20 cellular contexts compared by ENCODE assay signal in the genomic region with DNA sequence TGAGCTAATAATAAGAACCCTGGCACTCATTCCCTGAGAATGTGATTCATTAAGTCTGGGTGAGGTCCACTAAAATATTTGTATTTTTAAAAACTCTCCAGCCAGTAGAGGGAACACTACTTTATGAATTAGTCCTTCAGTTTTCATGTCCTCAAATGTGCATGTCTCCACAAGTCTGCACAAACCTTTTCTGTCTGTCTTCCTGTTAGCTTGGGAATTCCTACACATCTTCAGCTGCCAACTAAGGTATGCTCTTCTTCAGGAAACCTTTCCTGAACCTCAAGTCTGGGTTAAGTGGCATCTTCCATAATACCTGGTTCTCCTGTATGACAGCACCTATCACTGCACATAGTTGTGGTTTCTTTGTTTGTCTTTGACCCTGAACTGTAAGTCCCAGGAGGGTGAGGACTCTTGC.
DNase-seq lines count a peak whose midpoint lies in the region; ATAC-seq and TF ChIP-seq lines count a peak whose summit lies in the region.
"Had no signal": no experiment of that assay in that cellular context is flagged by ENCODE, and none has a peak within 500 bp of the region (broad histone marks: within the 10 kb centered on the region; RNA-seq: fewer than 3 reads in every experiment).

No MANE protein-coding gene starts in this region.

- no peak overlapping the region for H3K27ac ChIP-seq in osteoblast (ENCODE audit: low read depth, low read length)
- H3K27ac ChIP-seq: neutrophil, thoracic aorta had no signal

- peak overlapping the region; percentile 23 for H2AFZ ChIP-seq in osteoblast (ENCODE audit: low read length)

- no peak overlapping the region for H3K4me2 ChIP-seq in osteoblast (ENCODE audit: insufficient read depth, low read length)

- peaks cover 0 to 9% (median 0%) of the 10 kb centered on the region in 3 donors for H3K36me3 Mint-ChIP-seq in naive thymus-derived CD8-positive, alpha-beta T cell
- H3K36me3 Mint-ChIP-seq: brain, CD14-positive monocyte had no signal

- no peaks in the 10 kb centered on the region for H3K9me3 ChIP-seq in osteoblast (ENCODE audit: low read depth, low read length)
- H3K9me3 ChIP-seq: neutrophil, thoracic aorta had no signal

- peaks cover 0 to 15% (median 3%) of the 10 kb centered on the region in 9 donors for H3K9me3 Mint-ChIP-seq in naive thymus-derived CD8-positive, alpha-beta T cell

- TF ChIP-seq CTCF in epithelial cell of esophagus (IDR thresholded peaks at IDR 0.05; ENCODE audit: insufficient read depth, low read depth, low read length, missing control alignments) (peak; percentile 14), osteoblast (IDR thresholded peaks at IDR 0.05; ENCODE audit: extremely low read depth, low read depth, low read length) (peak; percentile 11)

- ATAC-seq in sciatic nerve = no peak
- no peak for ATAC-seq in naive thymus-derived CD8-positive, alpha-beta T cell

- DNase-seq in ELR (ENCODE audit: low read depth) = peak; percentile 35
- DNase-seq in M059J (ENCODE audit: low read depth) = peak; percentile 44
- peak; percentile 83 for DNase-seq in epithelial cell of esophagus (ENCODE audit: low read depth)
- no peak for DNase-seq in osteoblast (ENCODE audit: insufficient read length, low spot score, missing footprints)
- DNase-seq in iPS-NIHi7 (ENCODE audit: extremely low spot score) = no peak
- DNase-seq in sciatic nerve (ENCODE audit: low spot score) = no peak
- DNase-seq in naive thymus-derived CD8-positive, alpha-beta T cell = no peak
- DNase-seq in NCI-H128 (lab: John Stamatoyannopoulos, UW; ENCODE audit: unreplicated experiment) = no peak
- DNase-seq: activated CD4-positive, CD25-positive, alpha-beta regulatory T cell; activated naive CD4-positive, alpha-beta T cell treated with Interleukin-2 at 50 U/mL for 16 hours; DMS79 treated with DMSO at 0.1 percent for 48 hours; effector CD8-positive, alpha-beta T cell; midbrain; NCI-H2107; stimulated activated CD4-positive, alpha-beta T cell treated with anti-CD3 and anti-CD28 coated beads, Interleukin-4, amount 100 ng/mL, for 1 hour had no signal

- no peaks in the 10 kb centered on the region for H3K79me2 ChIP-seq in osteoblast (ENCODE audit: insufficient read depth, low read length)

- no peak overlapping the region for H3K4me3 Mint-ChIP-seq in naive thymus-derived CD8-positive, alpha-beta T cell
- H3K4me3 Mint-ChIP-seq: brain; CD14-positive monocyte; T-helper 1 cell treated with Interleukin-12 subunit alpha and Interleukin-12 subunit beta and Interleukin-4 antibody, amounts not matched to agents 30 μg/mL and 1 μg/mL, for 36 hours had no signal

- peaks cover 0 to 7% (median 0%) of the 10 kb centered on the region in 4 donors for H3K4me1 Mint-ChIP-seq in naive thymus-derived CD8-positive, alpha-beta T cell
- H3K4me1 Mint-ChIP-seq: brain, CD14-positive monocyte had no signal

- no peak overlapping the region for H3K4me3 ChIP-seq in epithelial cell of esophagus (ENCODE audit: low read length)
- H3K4me3 ChIP-seq in osteoblast (ENCODE audit: insufficient read depth, low read length) = no peak overlapping the region
- H3K4me3 ChIP-seq: thoracic aorta had no signal

- no peaks in the 10 kb centered on the region for H3K36me3 ChIP-seq in osteoblast (ENCODE audit: insufficient read depth, low read length)
- H3K36me3 ChIP-seq: neutrophil, thoracic aorta had no signal

- H4K20me1 ChIP-seq in osteoblast (ENCODE audit: insufficient read depth, low read length) = no peaks in the 10 kb centered on the region

- POLR2A ChIA-PET in naive thymus-derived CD8-positive, alpha-beta T cell (lab: Charles Lee) = no interaction called here

- intact Hi-C loops in sciatic nerve (cut with DNase I) = no loop called here

- H3K27me3 ChIP-seq in osteoblast (ENCODE audit: insufficient read depth, low read length) = peaks cover 5% of the 10 kb centered on the region
- H3K27me3 ChIP-seq: neutrophil had no signal

- no peak overlapping the region for H3K27ac Mint-ChIP-seq in naive thymus-derived CD8-positive, alpha-beta T cell
- H3K27ac Mint-ChIP-seq: brain; CD14-positive monocyte; T-helper 1 cell treated with Interleukin-12 subunit alpha and Interleukin-12 subunit beta and Interleukin-4 antibody, amounts not matched to agents 30 μg/mL and 1 μg/mL, for 36 hours had no signal

- H3K27me3 Mint-ChIP-seq in naive thymus-derived CD8-positive, alpha-beta T cell = peaks cover 0 to 16% (median 5%) of the 10 kb centered on the region in 5 donors

- no peaks in the 10 kb centered on the region for H3K4me1 ChIP-seq in osteoblast (ENCODE audit: insufficient read depth, low read length)

Comparison
In these comparisons a context has a peak if more than half of its experiments do, and no peak if none do; other contexts are left out.
1. DNase-seq: peak in ELR (single experiment), M059J (single experiment) and epithelial cell of esophagus (single experiment); none in osteoblast (single experiment), iPS-NIHi7 (single experiment), sciatic nerve (single experiment), naive thymus-derived CD8-positive, alpha-beta T cell (0 of 10) and NCI-H128 (single experiment).